In genomic region chr15:44426975-44427755, GRCh38 we compare ENCODE assay signal across 1 cellular context.
TF ChIP-seq lines count a peak whose summit lies in the region.

Gene CTDSPL2 (plus strand): TSS chr15:44427629. CDS start chr15:44459015, 31,386 bp downstream.

TF ChIP-seq in K562, 482 proteins besides CTCF, POLR2A, EP300 and RAD21 (continued from another document and continues in another):
- TF ChIP-seq, protein P1, sequence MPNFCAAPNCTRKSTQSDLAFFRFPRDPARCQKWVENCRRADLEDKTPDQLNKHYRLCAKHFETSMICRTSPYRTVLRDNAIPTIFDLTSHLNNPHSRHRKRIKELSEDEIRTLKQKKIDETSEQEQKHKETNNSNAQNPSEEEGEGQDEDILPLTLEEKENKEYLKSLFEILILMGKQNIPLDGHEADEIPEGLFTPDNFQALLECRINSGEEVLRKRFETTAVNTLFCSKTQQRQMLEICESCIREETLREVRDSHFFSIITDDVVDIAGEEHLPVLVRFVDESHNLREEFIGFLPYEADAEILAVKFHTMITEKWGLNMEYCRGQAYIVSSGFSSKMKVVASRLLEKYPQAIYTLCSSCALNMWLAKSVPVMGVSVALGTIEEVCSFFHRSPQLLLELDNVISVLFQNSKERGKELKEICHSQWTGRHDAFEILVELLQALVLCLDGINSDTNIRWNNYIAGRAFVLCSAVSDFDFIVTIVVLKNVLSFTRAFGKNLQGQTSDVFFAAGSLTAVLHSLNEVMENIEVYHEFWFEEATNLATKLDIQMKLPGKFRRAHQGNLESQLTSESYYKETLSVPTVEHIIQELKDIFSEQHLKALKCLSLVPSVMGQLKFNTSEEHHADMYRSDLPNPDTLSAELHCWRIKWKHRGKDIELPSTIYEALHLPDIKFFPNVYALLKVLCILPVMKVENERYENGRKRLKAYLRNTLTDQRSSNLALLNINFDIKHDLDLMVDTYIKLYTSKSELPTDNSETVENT (CRISPR knock-in tag; IDR thresholded peaks at IDR 0.05) = peak; percentile 48; the same call in 1 of the 2 replicates
- 0 out of 2 replicates have a peak, but pooled peaks have one; percentile 40 for TF ChIP-seq ZNF644 (tag; IDR thresholded peaks at IDR 0.05; ENCODE audit: low read depth)
- peak; percentile 59 for TF ChIP-seq MEIS2 (IDR thresholded peaks at IDR 0.05; ENCODE audit: partially characterized antibody)
- TF ChIP-seq MTA3 (IDR thresholded peaks at IDR 0.05; ENCODE audit: borderline replicate concordance) = peak; percentile 98
- no peak for TF ChIP-seq MIER1 (IDR thresholded peaks at IDR 0.05; ENCODE audit: low read depth)
- peak; percentile 50 for TF ChIP-seq HCFC1 (IDR thresholded peaks at IDR 0.05; ENCODE audit: low read depth, low read length)
- TF ChIP-seq ARID1B (IDR thresholded peaks at IDR 0.05) = peak; percentile 51; the same call in 1 of the 2 replicates
- TF ChIP-seq C11orf30 (IDR thresholded peaks at IDR 0.05; ENCODE audit: low read depth) = peak; percentile 33; the same call in 1 of the 2 replicates
- no peak for TF ChIP-seq ZNF140 (CRISPR knock-in tag; IDR thresholded peaks at IDR 0.05)
- no peak for TF ChIP-seq NFE2L1 (tag; IDR thresholded peaks at IDR 0.05; ENCODE audit: borderline replicate concordance, low read depth)
- no peak for TF ChIP-seq GTF2A2 (tag; IDR thresholded peaks at IDR 0.05)
- 0 out of 2 replicates have a peak, but pooled peaks have one; percentile 36 for TF ChIP-seq KLF1 (tag; IDR thresholded peaks at IDR 0.05)
- no peak for TF ChIP-seq E4F1 (CRISPR knock-in tag; IDR thresholded peaks at IDR 0.05; ENCODE audit: borderline replicate concordance)
- peak; percentile 56 to 94; a peak in 3 of 4 replicates for TF ChIP-seq RCOR1 (IDR thresholded peaks at IDR 0.05; ENCODE audit: borderline replicate concordance in 1 of 2, low read depth in 2 of 2, low read length in 2 of 2)
- peak; percentile 28; the same call in 1 of the 2 replicates for TF ChIP-seq ZNF740 (CRISPR knock-in tag; IDR thresholded peaks at IDR 0.05)
- no peak for TF ChIP-seq ZNF740 (tag; IDR thresholded peaks at IDR 0.05)
- TF ChIP-seq POLR2G (IDR thresholded peaks at IDR 0.05; ENCODE audit: low read depth, low read length) = peak; percentile 93
- TF ChIP-seq POLR2H (tag; IDR thresholded peaks at IDR 0.05; ENCODE audit: low read depth) = peak; percentile 95
- TF ChIP-seq FOSL1 (tag; conservative IDR thresholded peaks at IDR 0.05) = peak; percentile 23; the same call in 1 of the 2 replicates
- peak; percentile 82 for TF ChIP-seq ETV5 (CRISPR knock-in tag; IDR thresholded peaks at IDR 0.05; ENCODE audit: low read depth)
- peak; percentile 74 for TF ChIP-seq DPF2 (IDR thresholded peaks at IDR 0.05)
- no peak for TF ChIP-seq GATAD2A (IDR thresholded peaks at IDR 0.05)
- TF ChIP-seq SP1 (CRISPR knock-in tag; IDR thresholded peaks at IDR 0.05) = peak; percentile 92
- no peak for TF ChIP-seq ZNF184 (CRISPR knock-in tag; IDR thresholded peaks at IDR 0.05)
- TF ChIP-seq CEBPG (CRISPR knock-in tag; IDR thresholded peaks at IDR 0.05) = peak; percentile 54; the same call in 1 of the 2 replicates
- no peak for TF ChIP-seq CEBPG (tag; conservative IDR thresholded peaks at IDR 0.05 in 1 of 2, IDR thresholded peaks at IDR 0.05 in 1 of 2)
- peak; percentile 96 for TF ChIP-seq ZNF766 (CRISPR knock-in tag; conservative IDR thresholded peaks at IDR 0.05)
- TF ChIP-seq, protein P2, sequence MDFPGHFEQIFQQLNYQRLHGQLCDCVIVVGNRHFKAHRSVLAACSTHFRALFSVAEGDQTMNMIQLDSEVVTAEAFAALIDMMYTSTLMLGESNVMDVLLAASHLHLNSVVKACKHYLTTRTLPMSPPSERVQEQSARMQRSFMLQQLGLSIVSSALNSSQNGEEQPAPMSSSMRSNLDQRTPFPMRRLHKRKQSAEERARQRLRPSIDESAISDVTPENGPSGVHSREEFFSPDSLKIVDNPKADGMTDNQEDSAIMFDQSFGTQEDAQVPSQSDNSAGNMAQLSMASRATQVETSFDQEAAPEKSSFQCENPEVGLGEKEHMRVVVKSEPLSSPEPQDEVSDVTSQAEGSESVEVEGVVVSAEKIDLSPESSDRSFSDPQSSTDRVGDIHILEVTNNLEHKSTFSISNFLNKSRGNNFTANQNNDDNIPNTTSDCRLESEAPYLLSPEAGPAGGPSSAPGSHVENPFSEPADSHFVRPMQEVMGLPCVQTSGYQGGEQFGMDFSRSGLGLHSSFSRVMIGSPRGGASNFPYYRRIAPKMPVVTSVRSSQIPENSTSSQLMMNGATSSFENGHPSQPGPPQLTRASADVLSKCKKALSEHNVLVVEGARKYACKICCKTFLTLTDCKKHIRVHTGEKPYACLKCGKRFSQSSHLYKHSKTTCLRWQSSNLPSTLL (IDR thresholded peaks at IDR 0.05) = no peak
- TF ChIP-seq, protein P3, sequence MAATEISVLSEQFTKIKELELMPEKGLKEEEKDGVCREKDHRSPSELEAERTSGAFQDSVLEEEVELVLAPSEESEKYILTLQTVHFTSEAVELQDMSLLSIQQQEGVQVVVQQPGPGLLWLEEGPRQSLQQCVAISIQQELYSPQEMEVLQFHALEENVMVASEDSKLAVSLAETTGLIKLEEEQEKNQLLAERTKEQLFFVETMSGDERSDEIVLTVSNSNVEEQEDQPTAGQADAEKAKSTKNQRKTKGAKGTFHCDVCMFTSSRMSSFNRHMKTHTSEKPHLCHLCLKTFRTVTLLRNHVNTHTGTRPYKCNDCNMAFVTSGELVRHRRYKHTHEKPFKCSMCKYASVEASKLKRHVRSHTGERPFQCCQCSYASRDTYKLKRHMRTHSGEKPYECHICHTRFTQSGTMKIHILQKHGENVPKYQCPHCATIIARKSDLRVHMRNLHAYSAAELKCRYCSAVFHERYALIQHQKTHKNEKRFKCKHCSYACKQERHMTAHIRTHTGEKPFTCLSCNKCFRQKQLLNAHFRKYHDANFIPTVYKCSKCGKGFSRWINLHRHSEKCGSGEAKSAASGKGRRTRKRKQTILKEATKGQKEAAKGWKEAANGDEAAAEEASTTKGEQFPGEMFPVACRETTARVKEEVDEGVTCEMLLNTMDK (IDR thresholded peaks at IDR 0.05; ENCODE audit: borderline replicate concordance, insufficient read depth, low read depth, low read length, poor library complexity, severe bottlenecking) = peak; percentile 70
- 0 out of 2 replicates have a peak, but pooled peaks have one; percentile 16 for TF ChIP-seq KLF16 (IDR thresholded peaks at IDR 0.05)
- TF ChIP-seq PRDM10 (IDR thresholded peaks at IDR 0.05; ENCODE audit: partially characterized antibody) = peak; percentile 65
- peak; percentile 87 for TF ChIP-seq POLR2B (IDR thresholded peaks at IDR 0.05; ENCODE audit: low read depth, partially characterized antibody)
- TF ChIP-seq YY1 (IDR thresholded peaks at IDR 0.05; ENCODE audit: borderline replicate concordance in 1 of 3, control insufficient read depth in 1 of 3, extremely low read depth in 1 of 3, insufficient read depth in 3 of 3, insufficient read length in 1 of 3, insufficient replicate concordance in 2 of 3, low read depth in 1 of 3, low read length in 2 of 3) = peak; percentile 70 to 94 (median 85)
- no peak for TF ChIP-seq KLF6 (CRISPR knock-in tag; IDR thresholded peaks at IDR 0.05; ENCODE audit: borderline replicate concordance)
- TF ChIP-seq PML (IDR thresholded peaks at IDR 0.05; ENCODE audit: low read length) = peak; percentile 61
- no peak for TF ChIP-seq TCF3 (CRISPR knock-in tag; IDR thresholded peaks at IDR 0.05)
- peak; percentile 66 for TF ChIP-seq CREM (IDR thresholded peaks at IDR 0.05; ENCODE audit: low read depth)
- TF ChIP-seq, protein P4, sequence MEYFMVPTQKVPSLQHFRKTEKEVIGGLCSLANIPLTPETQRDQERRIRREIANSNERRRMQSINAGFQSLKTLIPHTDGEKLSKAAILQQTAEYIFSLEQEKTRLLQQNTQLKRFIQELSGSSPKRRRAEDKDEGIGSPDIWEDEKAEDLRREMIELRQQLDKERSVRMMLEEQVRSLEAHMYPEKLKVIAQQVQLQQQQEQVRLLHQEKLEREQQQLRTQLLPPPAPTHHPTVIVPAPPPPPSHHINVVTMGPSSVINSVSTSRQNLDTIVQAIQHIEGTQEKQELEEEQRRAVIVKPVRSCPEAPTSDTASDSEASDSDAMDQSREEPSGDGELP (CRISPR knock-in tag; IDR thresholded peaks at IDR 0.05; ENCODE audit: borderline replicate concordance) = 0 out of 2 replicates have a peak, but pooled peaks have one; percentile 62
- TF ChIP-seq TSC22D4 (tag; IDR thresholded peaks at IDR 0.05) = no peak
- TF ChIP-seq ZNF511 (CRISPR knock-in tag; IDR thresholded peaks at IDR 0.05) = peak; percentile 79; the same call in 1 of the 2 replicates
- TF ChIP-seq, protein P5, sequence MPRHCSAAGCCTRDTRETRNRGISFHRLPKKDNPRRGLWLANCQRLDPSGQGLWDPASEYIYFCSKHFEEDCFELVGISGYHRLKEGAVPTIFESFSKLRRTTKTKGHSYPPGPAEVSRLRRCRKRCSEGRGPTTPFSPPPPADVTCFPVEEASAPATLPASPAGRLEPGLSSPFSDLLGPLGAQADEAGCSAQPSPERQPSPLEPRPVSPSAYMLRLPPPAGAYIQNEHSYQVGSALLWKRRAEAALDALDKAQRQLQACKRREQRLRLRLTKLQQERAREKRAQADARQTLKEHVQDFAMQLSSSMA (CRISPR knock-in tag; IDR thresholded peaks at IDR 0.05) = no peak
- TF ChIP-seq PREB (CRISPR knock-in tag; IDR thresholded peaks at IDR 0.05) = no peak
- no peak for TF ChIP-seq JUN (IDR thresholded peaks at IDR 0.05; ENCODE audit: borderline replicate concordance, low read depth, low read length)
- peak; percentile 90; the same call in 1 of the 2 replicates for TF ChIP-seq JUN (CRISPR knock-in tag; IDR thresholded peaks at IDR 0.05; ENCODE audit: borderline replicate concordance)
- no peak for TF ChIP-seq HMGN3 (IDR thresholded peaks at IDR 0.05; ENCODE audit: borderline replicate concordance, extremely low read depth, insufficient read length, low read depth, low read length)
